Comparison of ENCODE assay signal across 20 cellular contexts in genomic region chr1:109721046-109721445, GRCh38.
DNase-seq lines count a peak whose midpoint lies in the region; TF ChIP-seq lines count a peak whose summit lies in the region.
"Had no signal": no experiment of that assay in that cellular context is flagged by ENCODE, and none has a peak within 500 bp of the region (broad histone marks: within the 10 kb centered on the region; RNA-seq: fewer than 3 reads in every experiment).

No MANE protein-coding gene starts in this region.

- DNase-seq in EL (peak; percentile 35), MV-4-11 (lab: John Stamatoyannopoulos, UW) (peak; percentile 4), cardiac fibroblast (ENCODE audit: low read depth in 2 of 2) (peak; percentile 42 to 48), iris pigment epithelial cell (ENCODE audit: low read depth) (peak; percentile 45), kidney tubule cell (ENCODE audit: low spot score) (no peak), NCI-H128 (lab: John Stamatoyannopoulos, UW; ENCODE audit: unreplicated experiment) (no peak), inferior parietal cortex (ENCODE audit: extremely low spot score) (no peak), NCI-H69 (lab: John Stamatoyannopoulos, UW) (no peak)
- DNase-seq: CD4-positive, alpha-beta memory T cell; DMS53; NCI-H1092 treated with DMSO at 0.1 percent for 48 hours; NCI-H1694; NCI-H2081 treated with DMSO at 0.1 percent for 48 hours; NCI-H510A treated with DMSO at 0.1 percent for 48 hours; NCI-H82; OCI-M1; SHP77; SK-N-SH had no signal

- no peak overlapping the region for H3K4me3 ChIP-seq in cardiac fibroblast (replicated peaks in 1 of 2; ENCODE audit: low read depth in 2 of 2, low read length in 2 of 2)
- H3K4me3 ChIP-seq: A549, BLaER1 had no signal

- TF ChIP-seq CTCF in cardiac fibroblast (IDR thresholded peaks at IDR 0.05; ENCODE audit: low read depth, low read length) = no peak

Comparison
In these comparisons a context has a peak if more than half of its experiments do, and no peak if none do; other contexts are left out.
1. DNase-seq: peak in EL (single experiment), MV-4-11 (single experiment), cardiac fibroblast (2 of 2) and iris pigment epithelial cell (single experiment); none in kidney tubule cell (single experiment), NCI-H128 (single experiment), inferior parietal cortex (single experiment) and NCI-H69 (single experiment).